Comparison of ENCODE assay signal across 11 cellular contexts in genomic region chr1:100387209-100387608, GRCh38. TPM values are rescaled to one million over a fixed set of nuclear protein-coding genes. Genes with fewer than 3 reads are reported as not detected.
DNase-seq lines count a peak whose midpoint lies in the region; ATAC-seq and TF ChIP-seq lines count a peak whose summit lies in the region.
"Had no signal": no experiment of that assay in that cellular context is flagged by ENCODE, and none has a peak within 500 bp of the region (broad histone marks: within the 10 kb centered on the region; RNA-seq: fewer than 3 reads in every experiment).

No MANE protein-coding gene starts in this region.

- TF ChIP-seq CTCF in chondrocyte (IDR thresholded peaks at IDR 0.05) = no peak

- H3K27ac Mint-ChIP-seq in chondrocyte (ENCODE audit: unreplicated experiment) = peak overlapping the region; percentile 83
- peak overlapping the region; percentile 78 to 96 (median 90) for H3K27ac Mint-ChIP-seq in naive thymus-derived CD8-positive, alpha-beta T cell

- H3K36me3 Mint-ChIP-seq in chondrocyte (ENCODE audit: low read depth) = no peaks in the 10 kb centered on the region
- peaks cover 6 to 25% (median 7%) of the 10 kb centered on the region in 3 donors for H3K36me3 Mint-ChIP-seq in naive thymus-derived CD8-positive, alpha-beta T cell

- H3K4me1 Mint-ChIP-seq in chondrocyte (ENCODE audit: low read depth) = peaks cover 17% of the 10 kb centered on the region
- peaks cover 26 to 92% (median 83%) of the 10 kb centered on the region in 4 donors for H3K4me1 Mint-ChIP-seq in naive thymus-derived CD8-positive, alpha-beta T cell

- H3K4me3 Mint-ChIP-seq in chondrocyte (ENCODE audit: unreplicated experiment) = peak overlapping the region; percentile 16
- H3K4me3 Mint-ChIP-seq in naive thymus-derived CD8-positive, alpha-beta T cell = peak overlapping the region; percentile 56 to 80 (median 70)
- H3K4me3 Mint-ChIP-seq: neural crest cell had no signal

- H3K9me3 Mint-ChIP-seq in chondrocyte (ENCODE audit: low read depth) = no peaks in the 10 kb centered on the region
- no peaks in the 10 kb centered on the region for H3K9me3 Mint-ChIP-seq in naive thymus-derived CD8-positive, alpha-beta T cell
- H3K9me3 Mint-ChIP-seq: neural crest cell had no signal

- ATAC-seq in GM21825 (IDR thresholded peaks at IDR 0.05; ENCODE audit: unreplicated experiment) = peak; percentile 39
- no peak for ATAC-seq in naive thymus-derived CD8-positive, alpha-beta T cell
- no peak for ATAC-seq in HG03196 (IDR thresholded peaks at IDR 0.05; ENCODE audit: unreplicated experiment)
- ATAC-seq: foreskin keratinocyte had no signal

- POLR2A ChIA-PET in naive thymus-derived CD8-positive, alpha-beta T cell (lab: Charles Lee) = interaction anchor here (1.4 to 1.7 kb wide), 2 partner anchors 9 to 35 kb away, joined by 6 to 8 read pairs; partner anchors contain the start of gene CDC14A

- DNase-seq in AG20443 (ENCODE audit: low spot score) (peak; percentile 37), chondrocyte (ENCODE audit: low spot score) (no peak), NCI-H748 (lab: John Stamatoyannopoulos, UW; ENCODE audit: unreplicated experiment) (no peak), GOT3 (lab: John Stamatoyannopoulos, UW) (no peak), COLO829 (ENCODE audit: low spot score) (no peak)
- no peak for DNase-seq in naive thymus-derived CD8-positive, alpha-beta T cell
- DNase-seq: foreskin keratinocyte, SHP77 treated with DMSO at 0.1 percent for 48 hours had no signal

- H3K27me3 Mint-ChIP-seq in chondrocyte (ENCODE audit: low read depth) = no peaks in the 10 kb centered on the region
- no peaks in the 10 kb centered on the region for H3K27me3 Mint-ChIP-seq in naive thymus-derived CD8-positive, alpha-beta T cell

RNA-seq across cellular contexts. Expression of gene CDC14A, which starts 34.9 kb away (rescaled TPM):
- total RNA-seq in chondrocyte = 1.4 to 2.3 TPM (median 1.5 TPM) in 3 replicates
- total RNA-seq in naive thymus-derived CD8-positive, alpha-beta T cell = 10 to 100 TPM; 61.9 to 63.4 TPM
- polyA plus RNA-seq in naive thymus-derived CD8-positive, alpha-beta T cell = 10 to 100 TPM; 17.1 to 31.5 (median 24.9) TPM

Comparison
In these comparisons a context has a peak if more than half of its experiments do, and no peak if none do; other contexts are left out.
1. RNA of gene CDC14A, which starts 34.9 kb away (total RNA-seq): 61.9 to 63.4 TPM in naive thymus-derived CD8-positive, alpha-beta T cell; 1.4 to 2.3 TPM in chondrocyte; every median in the first group is over 10 times any median in the second.